ENCODE assay signal across 8 cellular contexts in the genomic region with DNA sequence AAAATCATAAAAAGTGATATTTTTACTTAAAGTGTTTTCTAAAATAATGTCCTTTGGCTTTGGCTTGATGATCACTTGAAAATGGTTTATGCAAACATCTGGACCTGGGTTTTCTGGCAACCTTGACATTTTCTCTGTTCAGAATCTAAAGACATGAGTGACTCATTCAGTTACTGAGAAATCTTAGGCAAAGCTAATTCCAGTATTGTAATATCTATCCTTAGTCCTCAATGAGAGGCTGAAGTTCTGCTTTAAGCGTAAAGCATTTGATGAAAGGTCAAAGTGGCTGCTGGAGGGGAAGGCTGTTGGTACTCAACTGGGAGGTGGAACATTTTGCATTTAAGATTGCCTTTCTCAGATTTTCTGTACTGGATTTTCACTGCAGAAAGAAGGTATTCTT. TPM values are rescaled to one million over a fixed set of nuclear protein-coding genes. Genes with fewer than 3 reads are reported as not detected.
DNase-seq lines count a peak whose midpoint lies in the region; ATAC-seq and TF ChIP-seq lines count a peak whose summit lies in the region.

No MANE protein-coding gene starts in this region.

- intact Hi-C loops in ascending aorta (cut with DNase I) (loop anchor here (5.0 to 10.0 kb wide), 7 partner anchors 95 to 1053 kb away; no protein-coding TSS in a partner anchor), lower lobe of right lung (cut with DNase I) (no loop called here)

- H2AFZ ChIP-seq in ACC112 (ENCODE audit: low read length, unreplicated experiment): no peak overlapping the region

- DNase-seq in HFFc6 (peak; percentile 35), ascending aorta (ENCODE audit: low spot score in 2 of 2) (no peak), lower lobe of right lung (no peak), HuH-7.5 (ENCODE audit: low spot score) (no peak), NCI-H1048 (lab: John Stamatoyannopoulos, UW) (no peak), NCI-H2029 treated with DMSO at 0.1 percent for 48 hours (lab: John Stamatoyannopoulos, UW) (no peak)

- H3K27ac Mint-ChIP-seq in HFFc6: peak overlapping the region; percentile 88; the same call in 1 of the 2 replicates

- peak overlapping the region; percentile 92 for H3K4me3 ChIP-seq in ACC112 (ENCODE audit: low read depth, low read length)
- H3K4me3 ChIP-seq in ascending aorta: peak overlapping the region; percentile 87 to 98
- peak overlapping the region; percentile 89 for H3K4me3 ChIP-seq in lower lobe of right lung

- H3K9me3 Mint-ChIP-seq in HFFc6: peaks cover 12% of the 10 kb centered on the region; the same call in 1 of the 2 replicates

- ATAC-seq in lower lobe of right lung: no peak
- ATAC-seq in HG02840 (IDR thresholded peaks at IDR 0.05; ENCODE audit: low FRiP score, unreplicated experiment): no peak

- TF ChIP-seq CTCF in HFFc6 (IDR thresholded peaks at IDR 0.05) (no peak), ascending aorta (IDR thresholded peaks at IDR 0.05) (no peak), lower lobe of right lung (IDR thresholded peaks at IDR 0.05) (no peak)

- H3K4me1 Mint-ChIP-seq in HFFc6 (ENCODE audit: low read depth): peaks cover 50% of the 10 kb centered on the region

- peaks cover 2% of the 10 kb centered on the region for H3K27me3 Mint-ChIP-seq in HFFc6 (ENCODE audit: insufficient read depth)

- peak overlapping the region; percentile 96 for H3K4me3 Mint-ChIP-seq in HFFc6

- no peaks in the 10 kb centered on the region for H3K36me3 Mint-ChIP-seq in HFFc6 (ENCODE audit: low read depth)

- peaks cover 55% of the 10 kb centered on the region for H3K79me2 ChIP-seq in ACC112 (ENCODE audit: control insufficient read depth, insufficient read depth, low read length, unreplicated experiment)

- H3K27ac ChIP-seq in ACC112 (ENCODE audit: low read depth, low read length) (no peak overlapping the region), ascending aorta (peak overlapping the region in 1 of 2 donors; percentile 100), lower lobe of right lung (no peak overlapping the region)

- H3K4me1 ChIP-seq in ACC112 (ENCODE audit: control insufficient read depth, insufficient read depth, low read length, unreplicated experiment) (peaks cover 34% of the 10 kb centered on the region), ascending aorta (peaks cover 6 to 32% of the 10 kb centered on the region in 2 donors), lower lobe of right lung (peaks cover 49% of the 10 kb centered on the region)

- H3K36me3 ChIP-seq in ACC112 (ENCODE audit: insufficient read depth, low read length): no peaks in the 10 kb centered on the region
- no peaks in the 10 kb centered on the region for H3K36me3 ChIP-seq in ascending aorta
- H3K36me3 ChIP-seq in lower lobe of right lung: no peaks in the 10 kb centered on the region

- H3K9me3 ChIP-seq in ascending aorta (peaks cover 0 to 4% of the 10 kb centered on the region in 2 donors), lower lobe of right lung (no peaks in the 10 kb centered on the region)

- H3K27me3 ChIP-seq in ACC112 (ENCODE audit: insufficient read depth, low read length) (no peaks in the 10 kb centered on the region), ascending aorta (no peaks in the 10 kb centered on the region), lower lobe of right lung (ENCODE audit: low read depth) (no peaks in the 10 kb centered on the region)

RNA-seq across cellular contexts. Expression of gene MAN2A1, which starts 2.3 kb away (rescaled TPM):
- 10 to 100 TPM; 29.1 to 47.7 (median 39.0) TPM for total RNA-seq in HFFc6 (2021; fragmentation: NEBNext Ultra II Directional; extraction: Animal tissue kit (Norgen Biotek cat#: 25700))
- total RNA-seq in ascending aorta (37.0 TPM), lower lobe of right lung (42.9 TPM)
